ENCODE assay signal across 8 cellular contexts in the genomic region with DNA sequence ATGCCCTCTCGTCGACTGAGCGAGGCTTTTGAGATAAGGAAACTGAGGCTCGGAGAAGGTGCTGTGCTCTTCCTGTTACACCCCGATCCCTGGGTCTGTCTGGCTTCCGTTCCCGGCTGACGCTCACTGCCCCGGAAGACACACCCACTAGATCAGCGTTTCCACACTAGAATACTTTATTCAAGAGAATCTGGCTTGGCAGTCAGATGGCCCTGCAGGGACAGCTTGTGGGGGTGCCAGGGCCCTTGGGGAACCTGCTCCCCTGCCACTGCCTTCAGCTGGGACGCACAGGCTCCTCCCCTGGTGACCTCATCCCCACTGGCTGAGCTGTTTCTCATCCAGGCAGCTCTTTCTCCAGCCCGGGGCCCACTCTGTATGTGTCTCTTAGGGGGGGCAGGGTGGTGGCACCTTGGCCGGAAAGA. TPM values are rescaled to one million over a fixed set of nuclear protein-coding genes. Genes with fewer than 3 reads are reported as not detected.
A peak's percentile ranks its signal among the peaks of the same experiment; 100 is the strongest.
DNase-seq lines count a peak whose midpoint lies in the region; ATAC-seq, FAIRE-seq and TF ChIP-seq lines count a peak whose summit lies in the region.

No MANE protein-coding gene starts in this region.

- peak; percentile 92 for FAIRE-seq in GM18507 (lab: Jason Lieb, UNC)
- peak; percentile 49 for FAIRE-seq in HTR-8/SVneo (lab: Jason Lieb, UNC)
- peak; percentile 92 for FAIRE-seq in endothelial cell of umbilical vein (lab: Jason Lieb, UNC)

- H3K4me3 Mint-ChIP-seq in activated CD8-positive, alpha-beta T cell treated with anti-CD3 and anti-CD28 coated beads for 36 hours, result peak overlapping the region; percentile 67

- H3K4me1 ChIP-seq in endothelial cell of umbilical vein (ENCODE audit: control insufficient read depth, extremely low read depth, insufficient read depth, low read length), result peaks cover 45% of the 10 kb centered on the region
- peaks cover 7 to 25% of the 10 kb centered on the region in 2 experiments for H3K4me1 ChIP-seq in neutrophil (ENCODE audit: control insufficient read depth in 1 of 2, insufficient read depth in 1 of 2, low read depth in 1 of 2, low read length in 1 of 2)
- peaks cover 10% of the 10 kb centered on the region for H3K4me1 ChIP-seq in thymus (ENCODE audit: control insufficient read depth, insufficient read depth, low read length)

- intact Hi-C loops in activated CD8-positive, alpha-beta T cell treated with anti-CD3 and anti-CD28 coated beads for 36 hours (cut with micrococcal nuclease), result no loop called here
- intact Hi-C loops in endothelial cell of umbilical vein (cut with micrococcal nuclease), result loop anchor here (2.0 kb wide), 1 partner anchor 19 kb away; a partner anchor contains a TSS

- peak overlapping the region; percentile 14 for H2AFZ ChIP-seq in endothelial cell of umbilical vein (ENCODE audit: low read depth, low read length)

- no peak for TF ChIP-seq CTCF in activated CD8-positive, alpha-beta T cell treated with anti-CD3 and anti-CD28 coated beads for 36 hours (IDR thresholded peaks at IDR 0.05)
- TF ChIP-seq CTCF in endothelial cell of umbilical vein (IDR thresholded peaks at IDR 0.05; ENCODE audit: extremely low read depth in 1 of 2, insufficient read depth in 1 of 2, low read depth in 1 of 2, low read length in 2 of 2), result no peak
- no peak for TF ChIP-seq CTCF in neutrophil (IDR thresholded peaks at IDR 0.05)

- no peaks in the 10 kb centered on the region for H3K9me3 ChIP-seq in endothelial cell of umbilical vein (replicated peaks; ENCODE audit: control insufficient read depth, insufficient read depth, low read length)
- no peaks in the 10 kb centered on the region for H3K9me3 ChIP-seq in neutrophil
- H3K9me3 ChIP-seq in thymus (ENCODE audit: control insufficient read depth), result no peaks in the 10 kb centered on the region

- H3K36me3 ChIP-seq in endothelial cell of umbilical vein (ENCODE audit: control insufficient read depth in 2 of 2, extremely low read depth in 1 of 2, insufficient read depth in 2 of 2, low read length in 2 of 2), result peaks cover 17 to 19% of the 10 kb centered on the region in 2 experiments
- H3K36me3 ChIP-seq in neutrophil, result no peaks in the 10 kb centered on the region
- no peaks in the 10 kb centered on the region for H3K36me3 ChIP-seq in thymus (ENCODE audit: control insufficient read depth, insufficient read depth)

- H3K9ac ChIP-seq in endothelial cell of umbilical vein (replicated peaks; ENCODE audit: extremely low read depth, insufficient read depth, low read length), result peak overlapping the region; percentile 8

- no peaks in the 10 kb centered on the region for H3K36me3 Mint-ChIP-seq in activated CD8-positive, alpha-beta T cell treated with anti-CD3 and anti-CD28 coated beads for 36 hours (ENCODE audit: low read depth)

- no peak for TF ChIP-seq POLR2A in endothelial cell of umbilical vein (IDR thresholded peaks at IDR 0.05; ENCODE audit: low read depth, low read length)

- no peaks in the 10 kb centered on the region for H3K79me2 ChIP-seq in endothelial cell of umbilical vein (ENCODE audit: control insufficient read depth, insufficient read depth, low read length)

- H3K27me3 ChIP-seq in endothelial cell of umbilical vein (ENCODE audit: control insufficient read depth in 2 of 2, insufficient read depth in 2 of 2, low read length in 2 of 2) (no peaks in the 10 kb centered on the region), neutrophil (no peaks in the 10 kb centered on the region), thymus (ENCODE audit: control insufficient read depth, insufficient read depth) (no peaks in the 10 kb centered on the region)

- 21% methylated on average over 13 of the region's 13 CpGs for WGBS in thymus

- H3K4me3 ChIP-seq in endothelial cell of umbilical vein (replicated peaks in 1 of 3; ENCODE audit: insufficient read depth in 1 of 3, low read depth in 1 of 3, low read length in 3 of 3), result no peak overlapping the region
- H3K4me3 ChIP-seq in neutrophil (ENCODE audit: low read depth in 1 of 2, low read length in 1 of 2), result peak overlapping the region; percentile 2 to 18
- peak overlapping the region; percentile 21 for H3K4me3 ChIP-seq in thymus (ENCODE audit: low read length)

- POLR2A ChIA-PET in activated CD8-positive, alpha-beta T cell treated with anti-CD3 and anti-CD28 coated beads for 36 hours (lab: Charles Lee), result interaction anchor here (1.5 to 2.1 kb wide), 3 partner anchors 11 to 185 kb away, joined by 4 read pairs; a partner anchor contains a TSS
- POLR2A ChIA-PET in endothelial cell of umbilical vein (lab: Charles Lee), result interaction anchor here (0.6 to 1.9 kb wide), 4 partner anchors 14 to 181 kb away, joined by 3 to 6 read pairs (median 4); a partner anchor contains a TSS

- no peaks in the 10 kb centered on the region for H4K20me1 ChIP-seq in endothelial cell of umbilical vein (replicated peaks; ENCODE audit: control insufficient read depth, extremely low read depth, insufficient read depth, low read length)

- H3K4me1 Mint-ChIP-seq in activated CD8-positive, alpha-beta T cell treated with anti-CD3 and anti-CD28 coated beads for 36 hours (ENCODE audit: low read depth), result peaks cover 27% of the 10 kb centered on the region

- H3K9me3 Mint-ChIP-seq in activated CD8-positive, alpha-beta T cell treated with anti-CD3 and anti-CD28 coated beads for 36 hours, result no peaks in the 10 kb centered on the region

- peak overlapping the region; percentile 16 for H3K4me2 ChIP-seq in endothelial cell of umbilical vein (ENCODE audit: insufficient read depth, low read length)

- H3K27ac ChIP-seq in endothelial cell of umbilical vein (ENCODE audit: insufficient read depth, low read depth, low read length) (peak overlapping the region; percentile 42), neutrophil (no peak overlapping the region), thymus (ENCODE audit: low read depth) (peak overlapping the region; percentile 70)

- CTCF ChIA-PET in activated CD8-positive, alpha-beta T cell treated with anti-CD3 and anti-CD28 coated beads for 36 hours (lab: Charles Lee), result interaction anchor here (0.9 to 2.0 kb wide), 5 partner anchors 70 to 147 kb away, joined by 3 to 9 read pairs (median 4); no protein-coding TSS in a partner anchor
- CTCF ChIA-PET in endothelial cell of umbilical vein (lab: Charles Lee), result interaction anchor here (0.8 to 3.1 kb wide), 12 partner anchors 10 to 147 kb away, joined by 3 to 32 read pairs (median 4); a partner anchor contains a TSS

- ATAC-seq in activated CD8-positive, alpha-beta T cell treated with anti-CD3 and anti-CD28 coated beads for 36 hours, result peak; percentile 88
- ATAC-seq in HG03159 (IDR thresholded peaks at IDR 0.05; ENCODE audit: unreplicated experiment), result no peak

- no peaks in the 10 kb centered on the region for H3K27me3 Mint-ChIP-seq in activated CD8-positive, alpha-beta T cell treated with anti-CD3 and anti-CD28 coated beads for 36 hours

- peak overlapping the region; percentile 88 for H3K27ac Mint-ChIP-seq in activated CD8-positive, alpha-beta T cell treated with anti-CD3 and anti-CD28 coated beads for 36 hours

- DNase-seq in GM18507 (ENCODE audit: extremely low spot score, insufficient read length, low read depth) (peak; percentile 48), HTR-8/SVneo (ENCODE audit: insufficient read length, low spot score) (no peak), endothelial cell of umbilical vein (ENCODE audit: low read depth, low spot score) (peak; percentile 53), NCI-H128 (lab: John Stamatoyannopoulos, UW; ENCODE audit: unreplicated experiment) (no peak)
- peak; percentile 83 for DNase-seq in activated CD8-positive, alpha-beta T cell treated with anti-CD3 and anti-CD28 coated beads for 36 hours

- no TSS peak for BruUV-seq in endothelial cell of umbilical vein (replicated peaks; lab: Mats Ljungman, UMichigan)

- no peaks in the 10 kb centered on the region for H3K9me1 ChIP-seq in endothelial cell of umbilical vein (replicated peaks; ENCODE audit: control insufficient read depth, extremely low read depth, insufficient read depth, low read length)

- dilution Hi-C loops in endothelial cell of umbilical vein (cut with MboI; ENCODE audit: extremely low pct_ligation_motif_present, low sequenced_read_pairs), result no loop called here

RNA-seq across cellular contexts. Expression of a gene that starts 13.7 kb away (rescaled TPM):
- under 1 TPM; 0.27 to 0.45 TPM for total RNA-seq in activated CD8-positive, alpha-beta T cell treated with anti-CD3 and anti-CD28 coated beads for 36 hours
- 206 and 254 TPM in 2 replicates for total RNA-seq in endothelial cell of umbilical vein
- polyA plus RNA-seq in endothelial cell of umbilical vein (89.0 and 102 TPM in 2 replicates), thymus (7.5 TPM)
- 47.5 and 62.9 TPM in 2 replicates for polyA plus RNA-seq in endothelial cell of umbilical vein (2011; cell fraction: cytosol; rRNA removed)
- 103 TPM in 2 replicates for polyA plus RNA-seq in endothelial cell of umbilical vein (2011; cell fraction: nucleus; rRNA removed)
- 68.6 and 97.1 TPM in 2 replicates for polyA plus RNA-seq in endothelial cell of umbilical vein (2012)
- polyA minus RNA-seq in endothelial cell of umbilical vein, result 49.2 and 69.1 TPM in 2 replicates
- not detected for polyA minus RNA-seq in endothelial cell of umbilical vein (2011; cell fraction: cytosol; rRNA and poly(A)+ RNA removed)
- 84.1 and 105 TPM in 2 replicates for polyA minus RNA-seq in endothelial cell of umbilical vein (2011; cell fraction: nucleus; rRNA and poly(A)+ RNA removed)

RNA-seq across cellular contexts. Expression of a gene that starts 18.6 kb away (rescaled TPM):
- 1 to 10 TPM; 4.1 to 5.1 TPM for total RNA-seq in activated CD8-positive, alpha-beta T cell treated with anti-CD3 and anti-CD28 coated beads for 36 hours
- total RNA-seq in endothelial cell of umbilical vein, result 23.8 and 25.6 TPM in 2 replicates
- 10.2 TPM in 2 replicates for polyA plus RNA-seq in endothelial cell of umbilical vein
- polyA plus RNA-seq in endothelial cell of umbilical vein (2011; cell fraction: cytosol; rRNA removed), result 8.3 and 9.6 TPM in 2 replicates
- polyA plus RNA-seq in endothelial cell of umbilical vein (2011; cell fraction: nucleus; rRNA removed), result 44.8 and 45.3 TPM in 2 replicates
- polyA plus RNA-seq in endothelial cell of umbilical vein (2012), result 15.8 and 17.7 TPM in 2 replicates
- polyA minus RNA-seq in endothelial cell of umbilical vein, result 22.9 and 29.7 TPM in 2 replicates
- polyA minus RNA-seq in endothelial cell of umbilical vein (2011; cell fraction: cytosol; rRNA and poly(A)+ RNA removed), result 1.3 TPM
- polyA minus RNA-seq in endothelial cell of umbilical vein (2011; cell fraction: nucleus; rRNA and poly(A)+ RNA removed), result 21.8 and 24.8 TPM in 2 replicates
- 0.91 TPM for polyA plus RNA-seq in thymus

RNA-seq across cellular contexts. Expression of a gene that starts 60.0 kb away (rescaled TPM):
- total RNA-seq in activated CD8-positive, alpha-beta T cell treated with anti-CD3 and anti-CD28 coated beads for 36 hours, result 100 to 1,000 TPM; 110 to 113 TPM
- 105 and 110 TPM in 2 replicates for total RNA-seq in endothelial cell of umbilical vein
- 91.0 and 98.4 TPM in 2 replicates for polyA plus RNA-seq in endothelial cell of umbilical vein
- polyA plus RNA-seq in endothelial cell of umbilical vein (2011; cell fraction: cytosol; rRNA removed), result 133 and 137 TPM in 2 replicates
- 153 and 154 TPM in 2 replicates for polyA plus RNA-seq in endothelial cell of umbilical vein (2011; cell fraction: nucleus; rRNA removed)
- 72.0 and 81.6 TPM in 2 replicates for polyA plus RNA-seq in endothelial cell of umbilical vein (2012)
- 130 and 139 TPM in 2 replicates for polyA minus RNA-seq in endothelial cell of umbilical vein
- 38.6 TPM for polyA minus RNA-seq in endothelial cell of umbilical vein (2011; cell fraction: cytosol; rRNA and poly(A)+ RNA removed)
- polyA minus RNA-seq in endothelial cell of umbilical vein (2011; cell fraction: nucleus; rRNA and poly(A)+ RNA removed), result 50.8 and 69.2 TPM in 2 replicates
- 49.4 TPM for polyA plus RNA-seq in thymus

Comparison
In these comparisons a context has a peak if more than half of its experiments do, and no peak if none do; other contexts are left out.
1. DNase-seq: peak in GM18507 (single experiment), activated CD8-positive, alpha-beta T cell treated with anti-CD3 and anti-CD28 coated beads for 36 hours (single experiment) and endothelial cell of umbilical vein (single experiment); none in HTR-8/SVneo (single experiment) and NCI-H128 (single experiment).
2. H3K4me3 ChIP-seq: peak in neutrophil (2 of 2) and thymus (single experiment); none in endothelial cell of umbilical vein (0 of 3).
3. RNA of a gene that starts 13.7 kb away (total RNA-seq): 206 to 254 TPM in endothelial cell of umbilical vein; 0.27 to 0.45 TPM in activated CD8-positive, alpha-beta T cell treated with anti-CD3 and anti-CD28 coated beads for 36 hours; every median in the first group is over 100 times any median in the second.